In the genomic region with DNA sequence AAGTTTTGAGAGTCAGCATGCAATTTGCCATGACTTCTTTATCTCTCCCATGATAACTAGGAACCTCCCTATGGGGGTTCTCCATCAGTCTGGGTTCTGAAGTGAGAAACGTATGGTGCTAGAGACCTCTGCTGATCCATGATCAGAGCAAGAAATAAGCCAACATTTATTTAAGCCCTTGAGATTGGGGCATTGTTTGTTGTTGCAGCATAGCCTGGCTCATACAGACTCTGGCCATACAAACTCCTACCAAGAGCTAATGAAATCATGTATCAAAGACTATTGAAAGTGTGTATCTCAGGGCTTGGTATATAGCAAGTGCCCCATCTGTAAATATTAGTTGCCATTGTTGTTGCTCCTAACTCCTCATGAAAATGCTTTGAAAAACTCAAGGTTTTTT, we compare ENCODE assay signal across 11 cellular contexts.
"Had no signal": no experiment of that assay in that cellular context is flagged by ENCODE, and none has a peak within 500 bp of the region (broad histone marks: within the 10 kb centered on the region; RNA-seq: fewer than 3 reads in every experiment).

No MANE protein-coding gene starts in this region.

- FAIRE-seq: H1, H54 had no signal

- H3K9ac ChIP-seq: GM23248 had no signal

- H3K4me3 ChIP-seq: GM23248, GM23338, HAP-1 had no signal

- H3K36me3 ChIP-seq: HAP-1 had no signal

- ATAC-seq: GM23338, HCT116 had no signal

- H2AFZ ChIP-seq: GM23248, GM23338 had no signal

- H3K9me3 ChIP-seq: HAP-1 had no signal

- H3K4me1 ChIP-seq: HAP-1 had no signal

- H3K4me2 ChIP-seq: GM23338 had no signal

- DNase-seq: GM23248, GOT3, H7, H9, HCEC 1CT, HFFc6 had no signal

- H3K27ac ChIP-seq: GM23248 had no signal
